1 cellular context compared by ENCODE assay signal in genomic region chr20:32360333-32360634, GRCh38.
TF ChIP-seq lines count a peak whose summit lies in the region.

No MANE protein-coding gene starts in this region.

TF ChIP-seq in WTC11, 78 proteins besides CTCF, POLR2A, EP300 and RAD21 (continued from another document):
- TF ChIP-seq FOXK1 (CRISPR knock-in tag; IDR thresholded peaks at IDR 0.05), result no peak
- TF ChIP-seq SMAD3 (CRISPR knock-in tag; IDR thresholded peaks at IDR 0.05; ENCODE audit: borderline replicate concordance), result no peak
- TF ChIP-seq USF2 (CRISPR knock-in tag; IDR thresholded peaks at IDR 0.05), result no peak
- TF ChIP-seq SP1 (CRISPR knock-in tag; conservative IDR thresholded peaks at IDR 0.05), result no peak
- TF ChIP-seq AR (CRISPR knock-in tag; IDR thresholded peaks at IDR 0.05), result no peak
- no peak for TF ChIP-seq ZNF121 (CRISPR knock-in tag; IDR thresholded peaks at IDR 0.05)
- no peak for TF ChIP-seq E2F4 (CRISPR knock-in tag; IDR thresholded peaks at IDR 0.05; ENCODE audit: borderline replicate concordance, low read depth)
- TF ChIP-seq ZNF263 (CRISPR knock-in tag; IDR thresholded peaks at IDR 0.05; ENCODE audit: low read depth), result no peak
